Comparison of ENCODE assay signal across 8 cellular contexts in the genomic region with DNA sequence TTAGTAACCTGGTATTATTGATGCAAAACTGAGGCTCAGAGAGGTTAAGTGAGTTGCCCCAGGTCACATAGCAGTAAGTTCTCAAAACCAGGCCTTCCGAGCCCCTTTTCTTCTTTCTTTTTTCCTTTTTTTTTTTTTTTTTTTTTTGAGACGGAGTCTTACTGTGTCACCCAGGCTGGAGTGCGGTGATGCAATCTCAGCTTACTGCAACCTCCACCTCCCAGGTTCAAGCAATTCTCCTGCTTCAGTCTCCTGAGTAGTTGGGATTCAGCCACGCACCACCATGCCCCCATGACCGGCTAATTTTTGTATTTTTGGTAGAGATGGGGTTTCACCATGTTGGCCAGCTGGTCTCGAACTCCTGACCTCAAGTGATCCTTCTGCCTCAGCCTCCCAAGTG.
A peak's percentile ranks its signal among the peaks of the same experiment; 100 is the strongest.
DNase-seq lines count a peak whose midpoint lies in the region; ATAC-seq and TF ChIP-seq lines count a peak whose summit lies in the region.
"Not testable (repeated sequence)": the region's sequence is repeated elsewhere in the genome, so short reads cannot be mapped to it uniquely, and the experiment has no call there.

No MANE protein-coding gene starts in this region.

- not testable (repeated sequence) for ATAC-seq in T-helper 17 cell; memory B cell (ENCODE audit: low read depth); upper lobe of left lung (ENCODE audit: low FRiP score in 2 of 2)

- H3K27ac ChIP-seq in CD4-positive, alpha-beta memory T cell (ENCODE audit: low read depth, low read length): not testable (repeated sequence)
- H3K27ac ChIP-seq in HL-60 (replicated peaks): peak overlapping the region; percentile 65; the same call in 1 of the 2 replicates
- peak overlapping the region; percentile 56 for H3K27ac ChIP-seq in epithelial cell of prostate
- peak overlapping the region in 11 of 21 experiments; percentile 1 to 66 (median 32) for H3K27ac ChIP-seq in skin epidermis
- peak overlapping the region; percentile 32 to 78 (median 60) for H3K27ac ChIP-seq in upper lobe of left lung

- not testable (repeated sequence) for DNase-seq in CD4-positive, alpha-beta memory T cell; HL-60 (ENCODE audit: low read depth in 1 of 2, low spot score in 1 of 2); T-helper 17 cell; epithelial cell of prostate (ENCODE audit: low read depth, low spot score); memory B cell (ENCODE audit: low spot score in 2 of 2)
- DNase-seq in upper lobe of left lung: peak in 1 of 2 donors; percentile 76

- H3K36me3 ChIP-seq in CD4-positive, alpha-beta memory T cell (ENCODE audit: insufficient read depth, low read length): peaks cover 87% of the 10 kb centered on the region
- H3K36me3 ChIP-seq in upper lobe of left lung: peaks cover 12 to 93% (median 30%) of the 10 kb centered on the region in 4 donors

- H3K4me3 Mint-ChIP-seq in CD4-positive, alpha-beta memory T cell; T-helper 17 cell; activated naive CD8-positive, alpha-beta T cell; memory B cell: not testable (repeated sequence)

- H3K36me3 Mint-ChIP-seq in CD4-positive, alpha-beta memory T cell: peaks cover 91 to 97% of the 10 kb centered on the region in 2 donors
- peaks cover 20% of the 10 kb centered on the region for H3K36me3 Mint-ChIP-seq in T-helper 17 cell (ENCODE audit: low read depth)
- peaks cover 53% of the 10 kb centered on the region for H3K36me3 Mint-ChIP-seq in activated naive CD8-positive, alpha-beta T cell
- H3K36me3 Mint-ChIP-seq in memory B cell: peaks cover 58% of the 10 kb centered on the region

- not testable (repeated sequence) for TF ChIP-seq EP300 in upper lobe of left lung (IDR thresholded peaks at IDR 0.05)

- not testable (repeated sequence) for H3K27me3 ChIP-seq in CD4-positive, alpha-beta memory T cell (ENCODE audit: insufficient read depth, low read length); HL-60 (ENCODE audit: insufficient read depth, poor library complexity, severe bottlenecking); upper lobe of left lung

- H3K27ac Mint-ChIP-seq in CD4-positive, alpha-beta memory T cell: peak overlapping the region in 4 of 7 donors; percentile 60 to 86 (median 75)
- peak overlapping the region; percentile 98 for H3K27ac Mint-ChIP-seq in T-helper 17 cell
- H3K27ac Mint-ChIP-seq in activated naive CD8-positive, alpha-beta T cell: peak overlapping the region; percentile 61
- peak overlapping the region; percentile 59 for H3K27ac Mint-ChIP-seq in memory B cell

- intact Hi-C loops in CD4-positive, alpha-beta memory T cell (cut with micrococcal nuclease): not testable (repeated sequence)

- TF ChIP-seq CTCF in HL-60 (IDR thresholded peaks at IDR 0.05; ENCODE audit: insufficient read depth, low read length); upper lobe of left lung (IDR thresholded peaks at IDR 0.05): not testable (repeated sequence)

- H3K9me3 Mint-ChIP-seq in CD4-positive, alpha-beta memory T cell: peaks cover 0 to 14% (median 4%) of the 10 kb centered on the region in 8 donors
- not testable (repeated sequence) for H3K9me3 Mint-ChIP-seq in activated naive CD8-positive, alpha-beta T cell (ENCODE audit: low read depth); memory B cell

- POLR2A ChIA-PET in CD4-positive, alpha-beta memory T cell (lab: Charles Lee; ENCODE audit: partially characterized antibody): interaction anchor here (2.7 kb wide), 1 partner anchor 10 kb away, joined by 16 read pairs; no protein-coding TSS in a partner anchor

- not testable (repeated sequence) for H3K4me1 ChIP-seq in CD4-positive, alpha-beta memory T cell (ENCODE audit: insufficient read depth, low read length)
- H3K4me1 ChIP-seq in upper lobe of left lung: peaks cover 0 to 10% (median 4%) of the 10 kb centered on the region in 4 donors

- H3K27me3 Mint-ChIP-seq in CD4-positive, alpha-beta memory T cell; T-helper 17 cell; activated naive CD8-positive, alpha-beta T cell; memory B cell: not testable (repeated sequence)

- WGBS in upper lobe of left lung, 2 donors: 81 to 83% methylated on average over 6 of the region's 6 CpGs

- H3K9me3 ChIP-seq in CD4-positive, alpha-beta memory T cell (ENCODE audit: control insufficient read depth in 1 of 2, low read length in 2 of 2); T-helper 17 cell (ENCODE audit: control insufficient read depth, low read length, poor library complexity, severe bottlenecking); upper lobe of left lung: not testable (repeated sequence)

- H3K4me1 Mint-ChIP-seq in CD4-positive, alpha-beta memory T cell: peaks cover 6 to 24% (median 21%) of the 10 kb centered on the region in 4 donors
- not testable (repeated sequence) for H3K4me1 Mint-ChIP-seq in T-helper 17 cell, memory B cell
- peaks cover 22% of the 10 kb centered on the region for H3K4me1 Mint-ChIP-seq in activated naive CD8-positive, alpha-beta T cell (ENCODE audit: low read depth)

- TF ChIP-seq POLR2A in upper lobe of left lung (IDR thresholded peaks at IDR 0.05): not testable (repeated sequence)

- H3K4me3 ChIP-seq in CD4-positive, alpha-beta memory T cell (ENCODE audit: low read length in 2 of 2); HL-60 (replicated peaks; ENCODE audit: insufficient read depth, low read length); skin epidermis; upper lobe of left lung: not testable (repeated sequence)

- CTCF ChIA-PET in CD4-positive, alpha-beta memory T cell (lab: Charles Lee; ENCODE audit: partially characterized antibody): interaction anchor here (2.4 kb wide), 1 partner anchor 9 kb away, joined by 8 read pairs; no protein-coding TSS in a partner anchor
